Comparison of ENCODE assay signal across 1 cellular context in genomic region chr10:67883710-67884312, GRCh38.
A peak's percentile ranks its signal among the peaks of the same experiment; 100 is the strongest.
TF ChIP-seq lines count a peak whose summit lies in the region.

No MANE protein-coding gene starts in this region.

TF ChIP-seq in H1, 55 proteins besides CTCF, POLR2A, EP300 and RAD21:
- 0 out of 4 replicates have a peak, but pooled peaks of 1 of the 2 experiments have one; percentile 35 for TF ChIP-seq HDAC2 (IDR thresholded peaks at IDR 0.05; ENCODE audit: borderline replicate concordance in 1 of 2, low read depth in 2 of 2, low read length in 2 of 2)
- peak; percentile 89; the same call in 1 of the 2 replicates for TF ChIP-seq KDM1A (IDR thresholded peaks at IDR 0.05; ENCODE audit: borderline replicate concordance, low read length)
- TF ChIP-seq KDM4A (IDR thresholded peaks at IDR 0.05; ENCODE audit: low read depth, low read length, severe bottlenecking), result peak; percentile 7
- TF ChIP-seq BACH1 (IDR thresholded peaks at IDR 0.05; ENCODE audit: low read length), result no peak
